In genomic region chr14:61812347-61813100, GRCh38 we compare ENCODE assay signal across 8 cellular contexts. TPM values are rescaled to one million over a fixed set of nuclear protein-coding genes. Genes with fewer than 3 reads are reported as not detected.
DNase-seq lines count a peak whose midpoint lies in the region; ATAC-seq and TF ChIP-seq lines count a peak whose summit lies in the region.

Gene SYT16, plus strand, starts transcription at chr14:61812703.

- peaks cover 9% of the 10 kb centered on the region for H3K4me1 Mint-ChIP-seq in activated CD8-positive, alpha-beta T cell treated with anti-CD3 and anti-CD28 coated beads for 36 hours (ENCODE audit: low read depth)

- peaks cover 46% of the 10 kb centered on the region for H3K27me3 Mint-ChIP-seq in activated CD8-positive, alpha-beta T cell treated with anti-CD3 and anti-CD28 coated beads for 36 hours

- no peaks in the 10 kb centered on the region for H3K36me3 Mint-ChIP-seq in activated CD8-positive, alpha-beta T cell treated with anti-CD3 and anti-CD28 coated beads for 36 hours (ENCODE audit: low read depth)

- no peaks in the 10 kb centered on the region for H3K36me3 ChIP-seq in gastroesophageal sphincter
- H3K36me3 ChIP-seq in psoas muscle (ENCODE audit: insufficient read depth in 1 of 2, low read depth in 1 of 2): no peaks in the 10 kb centered on the region

- intact Hi-C loops in activated CD8-positive, alpha-beta T cell treated with anti-CD3 and anti-CD28 coated beads for 36 hours (cut with micrococcal nuclease): no loop called here
- intact Hi-C loops in psoas muscle (cut with DNase I): no loop called here

- H3K9me3 Mint-ChIP-seq in activated CD8-positive, alpha-beta T cell treated with anti-CD3 and anti-CD28 coated beads for 36 hours: no peaks in the 10 kb centered on the region

- TF ChIP-seq POLR2A in gastroesophageal sphincter (IDR thresholded peaks at IDR 0.05): no peak

- POLR2A ChIA-PET in activated CD8-positive, alpha-beta T cell treated with anti-CD3 and anti-CD28 coated beads for 36 hours (lab: Charles Lee): no interaction called here

- TF ChIP-seq CTCF in activated CD8-positive, alpha-beta T cell treated with anti-CD3 and anti-CD28 coated beads for 36 hours (IDR thresholded peaks at IDR 0.05): no peak
- no peak for TF ChIP-seq CTCF in gastroesophageal sphincter (IDR thresholded peaks at IDR 0.05)
- TF ChIP-seq CTCF in psoas muscle (IDR thresholded peaks at IDR 0.05): no peak

- H3K27ac ChIP-seq in gastroesophageal sphincter (no peak within 1 kb of the TSS), psoas muscle (no peak within 1 kb of the TSS)

- peaks cover 0 to 9% (median 6%) of the 10 kb centered on the region in 3 donors for H3K4me1 ChIP-seq in gastroesophageal sphincter
- H3K4me1 ChIP-seq in psoas muscle: no peaks in the 10 kb centered on the region

- CTCF ChIA-PET in activated CD8-positive, alpha-beta T cell treated with anti-CD3 and anti-CD28 coated beads for 36 hours (lab: Charles Lee): interaction anchor here (1.8 kb wide), 1 partner anchor 25 kb away, joined by 6 read pairs; no protein-coding TSS in a partner anchor

- H3K4me3 ChIP-seq in gastroesophageal sphincter (peak within 1 kb of the TSS; percentile 27 to 57), psoas muscle (peak within 1 kb of the TSS; percentile 63)

- peak; percentile 64 for ATAC-seq in activated CD8-positive, alpha-beta T cell treated with anti-CD3 and anti-CD28 coated beads for 36 hours
- ATAC-seq in gastroesophageal sphincter (no peak), psoas muscle (peak in 2 of 4 donors; percentile 22 to 32), GM19467 (IDR thresholded peaks at IDR 0.05; ENCODE audit: unreplicated experiment) (no peak), HG03175 (IDR thresholded peaks at IDR 0.05; ENCODE audit: unreplicated experiment) (no peak)

- peak within 1 kb of the TSS; percentile 70 for H3K4me3 Mint-ChIP-seq in activated CD8-positive, alpha-beta T cell treated with anti-CD3 and anti-CD28 coated beads for 36 hours

- no peak for TF ChIP-seq EP300 in gastroesophageal sphincter (IDR thresholded peaks at IDR 0.05)

- DNase-seq in NCI-H345 (lab: John Stamatoyannopoulos, UW) (peak; percentile 26), NCI-H345 treated with DMSO at 0.1 percent for 48 hours (lab: John Stamatoyannopoulos, UW; ENCODE audit: unreplicated experiment) (no peak), psoas muscle (peak; percentile 19 to 52), glomerular visceral epithelial cell (ENCODE audit: extremely low spot score) (no peak)
- DNase-seq in activated CD8-positive, alpha-beta T cell treated with anti-CD3 and anti-CD28 coated beads for 36 hours: peak; percentile 27

- peaks cover 43% of the 10 kb centered on the region for H3K27me3 ChIP-seq in gastroesophageal sphincter
- H3K27me3 ChIP-seq in psoas muscle (ENCODE audit: insufficient read depth in 3 of 3, low read length in 2 of 3): peaks cover 6 to 53% (median 14%) of the 10 kb centered on the region in 3 donors

- H3K9me3 ChIP-seq in gastroesophageal sphincter: peaks cover 0 to 11% (median 0%) of the 10 kb centered on the region in 3 donors
- no peaks in the 10 kb centered on the region for H3K9me3 ChIP-seq in psoas muscle

- 0% methylated on average over 8 of the region's 95 CpGs; no CpG with 5 or more reads in 1 of the 2 donors for WGBS in gastroesophageal sphincter (ENCODE audit: low coverage in 1 of 2), 2 donors
- WGBS in psoas muscle, 3 donors: 2 to 3% (median 3%) methylated on average over 43 to 94 of the region's 95 CpGs

- H3K27ac Mint-ChIP-seq in activated CD8-positive, alpha-beta T cell treated with anti-CD3 and anti-CD28 coated beads for 36 hours: peak within 1 kb of the TSS; percentile 53

RNA-seq across cellular contexts. Expression of gene SYT16, which starts in this region (rescaled TPM):
- total RNA-seq in activated CD8-positive, alpha-beta T cell treated with anti-CD3 and anti-CD28 coated beads for 36 hours: under 1 TPM; 0.02 to 0.05 TPM
- total RNA-seq in gastroesophageal sphincter (under 1 TPM in 2 of 4 donors, not detected in 2; 0.73 to 0.81 TPM), psoas muscle (not detected)
- polyA plus RNA-seq in psoas muscle: under 1 TPM in 1 of 3 donors, not detected in 2; 0.06 TPM

Comparison
In these comparisons a context has a peak if more than half of its experiments do, and no peak if none do; other contexts are left out.
1. Peak in DNase-seq and ATAC-seq in activated CD8-positive, alpha-beta T cell treated with anti-CD3 and anti-CD28 coated beads for 36 hours; RNA of the gene not detected or under 1 TPM.
2. Peak in DNase-seq and H3K4me3 ChIP-seq in psoas muscle; RNA of the gene not detected or under 1 TPM.